In genomic region chr15:98713585-98714001, GRCh38 we compare ENCODE assay signal across 9 cellular contexts.
DNase-seq lines count a peak whose midpoint lies in the region; FAIRE-seq and TF ChIP-seq lines count a peak whose summit lies in the region.
"Had no signal": no experiment of that assay in that cellular context is flagged by ENCODE, and none has a peak within 500 bp of the region (broad histone marks: within the 10 kb centered on the region; RNA-seq: fewer than 3 reads in every experiment).

No MANE protein-coding gene starts in this region.

- H3K36me3 Mint-ChIP-seq in astrocyte (ENCODE audit: low read depth, unreplicated experiment): peaks cover 21% of the 10 kb centered on the region

- H3K4me1 ChIP-seq in BLaER1: peaks cover 72% of the 10 kb centered on the region
- peaks cover 26% of the 10 kb centered on the region; the same call in 1 of the 2 replicates for H3K4me1 ChIP-seq in GM23248 (ENCODE audit: insufficient read depth)
- H3K4me1 ChIP-seq in astrocyte (ENCODE audit: insufficient read depth, low read length): peaks cover 10% of the 10 kb centered on the region

- H3K9ac ChIP-seq in BLaER1 (peak overlapping the region; percentile 28; the same call in 1 of the 2 replicates), GM23248 (no peak overlapping the region), astrocyte (ENCODE audit: low read length) (no peak overlapping the region)

- no peak overlapping the region for H3K4me3 ChIP-seq in BLaER1
- H3K4me3 ChIP-seq in GM23248: no peak overlapping the region
- H3K4me3 ChIP-seq in astrocyte (ENCODE audit: insufficient read depth, low read depth, low read length): no peak overlapping the region

- H3K4me2 ChIP-seq in BLaER1 (peak overlapping the region; percentile 94), GM23248 (ENCODE audit: unreplicated experiment) (no peak overlapping the region), astrocyte (ENCODE audit: low read length) (no peak overlapping the region)

- H3K27ac ChIP-seq in BLaER1 (peak overlapping the region; percentile 47), GM23248 (no peak overlapping the region), astrocyte (ENCODE audit: low read depth, low read length) (no peak overlapping the region)

- no peak for TF ChIP-seq CTCF in astrocyte (IDR thresholded peaks at IDR 0.05; ENCODE audit: insufficient read depth, low read depth, low read length)

- peaks cover 54% of the 10 kb centered on the region for H3K4me1 Mint-ChIP-seq in astrocyte (ENCODE audit: low read depth, unreplicated experiment)

- no peak for FAIRE-seq in astrocyte (lab: Jason Lieb, UNC)
- no peak for FAIRE-seq in frontal cortex (lab: Jason Lieb, UNC)

- no peaks in the 10 kb centered on the region for H3K9me2 ChIP-seq in GM23248 (ENCODE audit: insufficient read depth)

- in situ Hi-C loops in GM23248 (cut with MboI): no loop called here

- 53 to 66% methylated on average over 3 of the region's 3 CpGs for WGBS in GM23248 (ENCODE audit: low coverage in 1 of 2, low lambda C conversion rate in 2 of 2, missing lambda C conversion rate in 2 of 2), 2 experiments

- H3K9me3 Mint-ChIP-seq in astrocyte (ENCODE audit: unreplicated experiment): peaks cover 2% of the 10 kb centered on the region

- peaks cover 45% of the 10 kb centered on the region for H3K36me3 ChIP-seq in BLaER1
- H3K36me3 ChIP-seq in GM23248 (ENCODE audit: low read depth): peaks cover 10% of the 10 kb centered on the region; the same call in 1 of the 2 replicates
- H3K36me3 ChIP-seq in astrocyte (ENCODE audit: insufficient read depth, low read length): peaks cover 3% of the 10 kb centered on the region

- H2AFZ ChIP-seq in GM23248 (no peak overlapping the region), astrocyte (ENCODE audit: low read depth, low read length) (no peak overlapping the region)

- H4K20me1 ChIP-seq in BLaER1 (peaks cover 100% of the 10 kb centered on the region), GM23248 (ENCODE audit: insufficient read depth) (peaks cover 39% of the 10 kb centered on the region), astrocyte (ENCODE audit: insufficient read depth, low read length) (peaks cover 98% of the 10 kb centered on the region)

- no peaks in the 10 kb centered on the region for H3F3A ChIP-seq in GM23248 (ENCODE audit: insufficient read depth)

- peak overlapping the region; percentile 41 for H3K27ac Mint-ChIP-seq in astrocyte (ENCODE audit: unreplicated experiment)

- no peak overlapping the region for H3K4me3 Mint-ChIP-seq in astrocyte (ENCODE audit: unreplicated experiment)

- H3K79me2 ChIP-seq in GM23248 (ENCODE audit: insufficient read depth) (peaks cover 100% of the 10 kb centered on the region), astrocyte (ENCODE audit: insufficient read depth, low read length) (peaks cover 100% of the 10 kb centered on the region)

- DNase-seq in GM23248 (peak; percentile 55), astrocyte (ENCODE audit: low read depth) (no peak), lung microvascular endothelial cell (ENCODE audit: low read depth in 2 of 2) (peak; percentile 36 to 40), LoVo (ENCODE audit: low spot score) (no peak), frontal cortex (ENCODE audit: low spot score in 2 of 2) (no peak), HuH-7.5 (ENCODE audit: low spot score) (no peak), NOMO-1 treated with DMSO at 0.1 percent for 48 hours (lab: John Stamatoyannopoulos, UW; ENCODE audit: unreplicated experiment) (no peak)
- DNase-seq: stimulated activated CD4-positive, alpha-beta T cell treated with anti-CD3 and anti-CD28 coated beads, Interleukin-12 subunit alpha, Interleukin-12 subunit beta, amount 100 ng/mL, for 4 hours had no signal

- no peaks in the 10 kb centered on the region for H3K27me3 Mint-ChIP-seq in astrocyte (ENCODE audit: low read depth, unreplicated experiment)

- peaks cover 30% of the 10 kb centered on the region for H3K9me3 ChIP-seq in BLaER1
- no peaks in the 10 kb centered on the region for H3K9me3 ChIP-seq in GM23248 (ENCODE audit: low read depth)
- no peaks in the 10 kb centered on the region for H3K9me3 ChIP-seq in astrocyte (ENCODE audit: insufficient read depth, low read depth, low read length)

- H3K27me3 ChIP-seq in BLaER1 (no peaks in the 10 kb centered on the region), GM23248 (replicated peaks; ENCODE audit: insufficient read depth) (no peaks in the 10 kb centered on the region), astrocyte (ENCODE audit: insufficient read depth, low read length) (no peaks in the 10 kb centered on the region)

Comparison
In these comparisons a context has a peak if more than half of its experiments do, and no peak if none do; other contexts are left out.
1. DNase-seq: peak in GM23248 (single experiment) and lung microvascular endothelial cell (2 of 2); none in astrocyte (single experiment), LoVo (single experiment), frontal cortex (0 of 2), HuH-7.5 (single experiment) and NOMO-1 treated with DMSO at 0.1 percent for 48 hours (single experiment).